In genomic region chr6:111591370-111591900, GRCh38 we compare ENCODE assay signal across 1 cellular context.
TF ChIP-seq lines count a peak whose summit lies in the region.

No MANE protein-coding gene starts in this region.

TF ChIP-seq in liver, 16 proteins besides CTCF, POLR2A, EP300 and RAD21 (continued from another document):
- TF ChIP-seq, protein P1, sequence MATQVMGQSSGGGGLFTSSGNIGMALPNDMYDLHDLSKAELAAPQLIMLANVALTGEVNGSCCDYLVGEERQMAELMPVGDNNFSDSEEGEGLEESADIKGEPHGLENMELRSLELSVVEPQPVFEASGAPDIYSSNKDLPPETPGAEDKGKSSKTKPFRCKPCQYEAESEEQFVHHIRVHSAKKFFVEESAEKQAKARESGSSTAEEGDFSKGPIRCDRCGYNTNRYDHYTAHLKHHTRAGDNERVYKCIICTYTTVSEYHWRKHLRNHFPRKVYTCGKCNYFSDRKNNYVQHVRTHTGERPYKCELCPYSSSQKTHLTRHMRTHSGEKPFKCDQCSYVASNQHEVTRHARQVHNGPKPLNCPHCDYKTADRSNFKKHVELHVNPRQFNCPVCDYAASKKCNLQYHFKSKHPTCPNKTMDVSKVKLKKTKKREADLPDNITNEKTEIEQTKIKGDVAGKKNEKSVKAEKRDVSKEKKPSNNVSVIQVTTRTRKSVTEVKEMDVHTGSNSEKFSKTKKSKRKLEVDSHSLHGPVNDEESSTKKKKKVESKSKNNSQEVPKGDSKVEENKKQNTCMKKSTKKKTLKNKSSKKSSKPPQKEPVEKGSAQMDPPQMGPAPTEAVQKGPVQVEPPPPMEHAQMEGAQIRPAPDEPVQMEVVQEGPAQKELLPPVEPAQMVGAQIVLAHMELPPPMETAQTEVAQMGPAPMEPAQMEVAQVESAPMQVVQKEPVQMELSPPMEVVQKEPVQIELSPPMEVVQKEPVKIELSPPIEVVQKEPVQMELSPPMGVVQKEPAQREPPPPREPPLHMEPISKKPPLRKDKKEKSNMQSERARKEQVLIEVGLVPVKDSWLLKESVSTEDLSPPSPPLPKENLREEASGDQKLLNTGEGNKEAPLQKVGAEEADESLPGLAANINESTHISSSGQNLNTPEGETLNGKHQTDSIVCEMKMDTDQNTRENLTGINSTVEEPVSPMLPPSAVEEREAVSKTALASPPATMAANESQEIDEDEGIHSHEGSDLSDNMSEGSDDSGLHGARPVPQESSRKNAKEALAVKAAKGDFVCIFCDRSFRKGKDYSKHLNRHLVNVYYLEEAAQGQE (IDR thresholded peaks at IDR 0.05) = peak; percentile 69
- TF ChIP-seq HNF4A (conservative IDR thresholded peaks at IDR 0.05) = peak; percentile 68 to 76
- TF ChIP-seq HNF4G (IDR thresholded peaks at IDR 0.05) = peak; percentile 13
